ENCODE assay signal across 30 cellular contexts in genomic region chr4:139892973-139893736, GRCh38.
DNase-seq lines count a peak whose midpoint lies in the region; ATAC-seq and TF ChIP-seq lines count a peak whose summit lies in the region.
"Had no signal": no experiment of that assay in that cellular context is flagged by ENCODE, and none has a peak within 500 bp of the region (broad histone marks: within the 10 kb centered on the region; RNA-seq: fewer than 3 reads in every experiment).

No MANE protein-coding gene starts in this region.

- H2AK5ac ChIP-seq in mesendoderm (ENCODE audit: low read length) = no peak overlapping the region

- no peak overlapping the region for H3K56ac ChIP-seq in mesendoderm (ENCODE audit: low read length)

- H4K5ac ChIP-seq in mesendoderm (ENCODE audit: low read length) = no peak overlapping the region

- H3K27ac ChIP-seq in esophagus squamous epithelium = peak overlapping the region in 3 of 4 donors; percentile 40 to 69 (median 46)
- no peak overlapping the region for H3K27ac ChIP-seq in mesendoderm (ENCODE audit: low read depth, low read length)
- H3K27ac ChIP-seq: epithelial cell of prostate, hepatocyte, neutrophil, right lobe of liver, SK-N-MC, suprapubic skin, vagina had no signal

- TF ChIP-seq CTCF in astrocyte of the cerebellum (IDR thresholded peaks at IDR 0.05; ENCODE audit: low read depth, low read length, missing control alignments) (peak; percentile 19), esophagus squamous epithelium (IDR thresholded peaks at IDR 0.05) (peak in 2 of 6 experiments; percentile 5 to 53)

- no peak overlapping the region for H3K4me2 ChIP-seq in mesendoderm (ENCODE audit: low read length)
- H3K4me2 ChIP-seq: hepatocyte had no signal

- H3K36me3 ChIP-seq in esophagus squamous epithelium = peaks cover 0 to 7% (median 0%) of the 10 kb centered on the region in 3 donors
- H3K36me3 ChIP-seq in mesendoderm (ENCODE audit: control insufficient read depth, insufficient read depth, low read length) = no peaks in the 10 kb centered on the region
- H3K36me3 ChIP-seq: neutrophil, right lobe of liver, suprapubic skin had no signal

- H3K79me1 ChIP-seq in mesendoderm (ENCODE audit: low read length) = no peaks in the 10 kb centered on the region

- H3K4me3 ChIP-seq in astrocyte of the cerebellum (ENCODE audit: low read depth, low read length) = no peak overlapping the region
- H3K4me3 ChIP-seq in esophagus squamous epithelium = no peak overlapping the region
- H3K4me3 ChIP-seq in mesendoderm (ENCODE audit: low read length) = no peak overlapping the region
- H3K4me3 ChIP-seq: GM12878, hepatocyte, right lobe of liver, SK-N-MC, suprapubic skin, vagina had no signal

- H4K8ac ChIP-seq in mesendoderm (ENCODE audit: low read depth, low read length) = no peak overlapping the region

- H2BK15ac ChIP-seq in mesendoderm (replicated peaks; ENCODE audit: low read depth) = no peak overlapping the region

- H3K4me1 ChIP-seq in esophagus squamous epithelium (peaks cover 14 to 52% (median 16%) of the 10 kb centered on the region in 3 donors), mesendoderm (ENCODE audit: control insufficient read depth, low read depth, low read length) (peaks cover under 1% of the 10 kb centered on the region)
- H3K4me1 ChIP-seq: right lobe of liver had no signal

- H3K79me2 ChIP-seq in mesendoderm (ENCODE audit: control insufficient read depth, insufficient read depth, low read length) = no peaks in the 10 kb centered on the region
- H3K79me2 ChIP-seq: hepatocyte had no signal

- H3K27me3 ChIP-seq in esophagus squamous epithelium (no peaks in the 10 kb centered on the region), mesendoderm (ENCODE audit: insufficient read depth, low read length, poor library complexity) (no peaks in the 10 kb centered on the region)
- H3K27me3 ChIP-seq: hepatocyte, neutrophil, right lobe of liver, suprapubic skin, vagina had no signal

- intact Hi-C loops in esophagus squamous epithelium (cut with DNase I) = no loop called here

- H3K18ac ChIP-seq in mesendoderm (ENCODE audit: low read length) = no peak overlapping the region

- 39 to 50% methylated on average over 5 of the region's 5 CpGs for WGBS in esophagus squamous epithelium, 2 donors
- no CpG with 5 or more reads among the region's 5 CpGs for WGBS in mesendoderm (ENCODE audit: extremely low coverage, insufficient coverage, low lambda C conversion rate)

- ATAC-seq in HG02885 (IDR thresholded peaks at IDR 0.05; ENCODE audit: poor library complexity, unreplicated experiment) = no peak
- ATAC-seq in stimulated activated naive CD8-positive, alpha-beta T cell treated with anti-CD3 and anti-CD28 coated beads, Interleukin-15, Interleukin-2, amounts not matched to agents 100 U/mL and 50 U/mL, for 24 hours = no peak
- ATAC-seq: activated CD8-positive, alpha-beta T cell treated with anti-CD3 and anti-CD28 coated beads for 36 hours; activated T-helper 17 cell treated with anti-CD3 and anti-CD28 coated beads, Interleukin-2, amount 50 U/mL, for 72 hours; GM12878; left ventricle myocardium superior; right lobe of liver; stimulated activated effector memory CD8-positive, alpha-beta T cell treated with anti-CD3 and anti-CD28 coated beads, Interleukin-12 subunit alpha, Interleukin-12 subunit beta, amount 100 ng/mL, for 72 hours had no signal

- H3K9ac ChIP-seq in mesendoderm (ENCODE audit: low read length) = no peak overlapping the region

- no peak for TF ChIP-seq POLR2A in esophagus squamous epithelium (IDR thresholded peaks at IDR 0.05)

- in situ Hi-C loops in astrocyte of the cerebellum (cut with HindIII; ENCODE audit: low sequenced_read_pairs) = no loop called here

- H2BK120ac ChIP-seq in mesendoderm (ENCODE audit: low read depth, low read length) = no peak overlapping the region

- H2BK5ac ChIP-seq in mesendoderm (ENCODE audit: low read length) = no peak overlapping the region

- no peak overlapping the region for H3K23ac ChIP-seq in mesendoderm (ENCODE audit: low read length)

- no peaks in the 10 kb centered on the region for H3K9me3 ChIP-seq in esophagus squamous epithelium
- H3K9me3 ChIP-seq: neutrophil, right lobe of liver, suprapubic skin, vagina had no signal

- no peak overlapping the region for H3K4ac ChIP-seq in mesendoderm (ENCODE audit: low read depth, low read length)

- peak; percentile 15 for DNase-seq in HT1080 (ENCODE audit: low read depth)
- DNase-seq in astrocyte of the cerebellum (ENCODE audit: low read depth) = peak; percentile 38
- no peak for DNase-seq in esophagus squamous epithelium (lab: John Stamatoyannopoulos, UW)
- peak; percentile 56 for DNase-seq in mesendoderm
- no peak for DNase-seq in NCI-H526 (lab: John Stamatoyannopoulos, UW)
- DNase-seq in SHP77 treated with DMSO at 0.1 percent for 48 hours (lab: John Stamatoyannopoulos, UW) = no peak
- DNase-seq in stimulated activated naive CD8-positive, alpha-beta T cell treated with anti-CD3 and anti-CD28 coated beads, Interleukin-15, Interleukin-2, amounts not matched to agents 100 U/mL and 50 U/mL, for 24 hours = no peak
- DNase-seq: activated CD4-positive, CD25-positive, alpha-beta regulatory T cell treated with anti-CD3 and anti-CD28 coated beads, Interleukin-2, amount 50 U/mL, for 72 hours; activated CD8-positive, alpha-beta T cell treated with anti-CD3 and anti-CD28 coated beads for 36 hours; DND-41; foreskin melanocyte; left ventricle myocardium superior; naive B cell; NCI-H1105; NCI-H1930; NCI-H345; NCI-H774; right lobe of liver; stimulated activated CD4-positive, alpha-beta T cell treated with anti-CD3 and anti-CD28 coated beads, Interleukin-12 subunit alpha, Interleukin-12 subunit beta, amount 100 ng/mL, for 4 hours; stimulated activated CD4-positive, alpha-beta T cell treated with anti-CD3 and anti-CD28 coated beads, Interleukin-4, amount 100 ng/mL, for 1 hour had no signal

Comparison
In these comparisons a context has a peak if more than half of its experiments do, and no peak if none do; other contexts are left out.
1. DNase-seq: peak in HT1080 (single experiment), astrocyte of the cerebellum (single experiment) and mesendoderm (single experiment); none in esophagus squamous epithelium (single experiment), NCI-H526 (0 of 2), SHP77 treated with DMSO at 0.1 percent for 48 hours (single experiment) and stimulated activated naive CD8-positive, alpha-beta T cell treated with anti-CD3 and anti-CD28 coated beads, Interleukin-15, Interleukin-2, amounts not matched to agents 100 U/mL and 50 U/mL, for 24 hours (single experiment).